Comparison of ENCODE assay signal across 14 cellular contexts in the genomic region with DNA sequence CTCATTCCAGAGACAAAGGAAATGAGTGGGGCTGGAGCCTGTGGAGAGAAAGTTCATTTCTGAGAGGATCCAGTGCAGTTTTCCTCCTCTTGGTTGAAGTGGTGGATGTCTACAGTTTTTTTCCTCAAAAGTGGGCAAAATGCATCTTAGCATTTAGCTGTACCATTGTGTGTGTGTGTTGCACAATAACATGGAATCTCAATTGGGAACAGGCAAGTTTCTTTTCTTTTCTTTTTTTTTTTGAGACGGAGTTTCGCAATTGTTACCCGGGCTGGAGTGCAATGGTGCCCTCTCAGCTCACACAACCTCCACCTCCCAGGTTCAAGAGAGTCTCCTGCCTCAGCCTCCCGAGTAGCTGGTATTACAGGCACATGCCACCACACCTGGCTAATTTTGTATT.
"Had no signal": no experiment of that assay in that cellular context is flagged by ENCODE, and none has a peak within 500 bp of the region (broad histone marks: within the 10 kb centered on the region; RNA-seq: fewer than 3 reads in every experiment).

No MANE protein-coding gene starts in this region.

- DNase-seq: activated CD4-positive, alpha-beta T cell treated with anti-CD3 and anti-CD28 coated beads for 48 hours; activated CD8-positive, alpha-beta T cell treated with anti-CD3 and anti-CD28 coated beads for 36 hours; activated effector memory CD4-positive, alpha-beta T cell treated with Interleukin-2 at 50 U/mL for 16 hours; activated T-cell treated with anti-CD3 and anti-CD28 coated beads, Interleukin-2, amount 50 U/mL, for 4 hours; amniotic stem cell; central memory CD4-positive, alpha-beta T cell; effector CD4-positive, alpha-beta T cell; left colon; naive thymus-derived CD4-positive, alpha-beta T cell; pancreas had no signal

- ATAC-seq: activated CD8-positive, alpha-beta T cell treated with anti-CD3 and anti-CD28 coated beads for 36 hours; activated T-cell treated with anti-CD3 and anti-CD28 coated beads, Interleukin-2, amount 50 U/mL, for 4 hours; left colon; naive thymus-derived CD4-positive, alpha-beta T cell; pancreas; stimulated activated effector memory CD8-positive, alpha-beta T cell treated with anti-CD3 and anti-CD28 coated beads, Interleukin-12 subunit alpha, Interleukin-12 subunit beta, amount 100 ng/mL, for 72 hours had no signal

- H3K27ac ChIP-seq: coronary artery, esophagus muscularis mucosa, pancreas had no signal

- H3K4me1 ChIP-seq: esophagus muscularis mucosa, pancreas had no signal

- H3K9me3 ChIP-seq: esophagus muscularis mucosa, pancreas had no signal

- H3K36me3 ChIP-seq: esophagus muscularis mucosa, pancreas had no signal

- H3K4me3 ChIP-seq: coronary artery, esophagus muscularis mucosa, lung, pancreas had no signal

- H3K27me3 ChIP-seq: esophagus muscularis mucosa had no signal
